ENCODE assay signal across 18 cellular contexts in genomic region chr7:23335621-23336020, GRCh38. TPM values are rescaled to one million over a fixed set of nuclear protein-coding genes. Genes with fewer than 3 reads are reported as not detected.
DNase-seq lines count a peak whose midpoint lies in the region; ATAC-seq, FAIRE-seq and TF ChIP-seq lines count a peak whose summit lies in the region.
"Had no signal": no experiment of that assay in that cellular context is flagged by ENCODE, and none has a peak within 500 bp of the region (broad histone marks: within the 10 kb centered on the region; RNA-seq: fewer than 3 reads in every experiment).

No MANE protein-coding gene starts in this region.

- POLR2A ChIA-PET in PC-3 (lab: Charles Lee; ENCODE audit: unreplicated experiment): no interaction called here
- POLR2A ChIA-PET in endothelial cell of umbilical vein (lab: Charles Lee): interaction anchor here (1.2 kb wide), 1 partner anchor 12 kb away, joined by 5 read pairs; no protein-coding TSS in a partner anchor

- DNase-seq in NCI-H1105 treated with DMSO at 0.1 percent for 48 hours (lab: John Stamatoyannopoulos, UW) (peak; percentile 29), NCI-H1105 (lab: John Stamatoyannopoulos, UW) (no peak), PC-3 (no peak), endothelial cell of umbilical vein (ENCODE audit: low read depth, low spot score) (peak; percentile 83), smooth muscle cell (lab: John Stamatoyannopoulos, UW; ENCODE audit: unreplicated experiment) (no peak), erythroblast (lab: John Stamatoyannopoulos, UW) (no peak)
- DNase-seq: activated CD4-positive, alpha-beta T cell treated with anti-CD3 and anti-CD28 coated beads, Interleukin-2, amount 50 U/mL, for 48 hours; activated T-cell treated with anti-CD3 and anti-CD28 coated beads, Interleukin-2, amount 50 U/mL, for 24 hours; CD4-positive, CD25-positive, alpha-beta regulatory T cell; cerebellar nuclear complex; NCI-H1092; stimulated activated CD4-positive, alpha-beta T cell treated with anti-CD3 and anti-CD28 coated beads, Interleukin-2, amount 100 ng/mL, for 24 hours; testis had no signal

- peak overlapping the region; percentile 87 for H3K27ac ChIP-seq in PC-3 (ENCODE audit: low read length)
- peak overlapping the region; percentile 93 for H3K27ac ChIP-seq in endothelial cell of umbilical vein (ENCODE audit: insufficient read depth, low read depth, low read length)
- H3K27ac ChIP-seq in smooth muscle cell (ENCODE audit: low read depth): peak overlapping the region; percentile 71
- H3K27ac ChIP-seq: gastroesophageal sphincter had no signal

- no peaks in the 10 kb centered on the region for H3K9me2 ChIP-seq in PC-3 (replicated peaks; ENCODE audit: low read length)

- H3K27me3 ChIP-seq in PC-3 (ENCODE audit: low read length): no peaks in the 10 kb centered on the region
- no peaks in the 10 kb centered on the region for H3K27me3 ChIP-seq in endothelial cell of umbilical vein (ENCODE audit: control insufficient read depth in 2 of 2, insufficient read depth in 2 of 2, low read length in 2 of 2)
- H3K27me3 ChIP-seq in smooth muscle cell (ENCODE audit: low read depth): no peaks in the 10 kb centered on the region
- H3K27me3 ChIP-seq: gastroesophageal sphincter, testis had no signal

- BruUV-seq in PC-3 (replicated peaks; lab: Mats Ljungman, UMichigan) (no TSS peak), endothelial cell of umbilical vein (replicated peaks; lab: Mats Ljungman, UMichigan) (no TSS peak)

- H3K9me3 ChIP-seq in PC-3 (ENCODE audit: low read length) (no peaks in the 10 kb centered on the region), endothelial cell of umbilical vein (replicated peaks; ENCODE audit: control insufficient read depth, insufficient read depth, low read length) (no peaks in the 10 kb centered on the region), smooth muscle cell (replicated peaks; ENCODE audit: low read depth) (no peaks in the 10 kb centered on the region)
- H3K9me3 ChIP-seq: gastroesophageal sphincter, HAP-1, testis had no signal

- TF ChIP-seq CTCF in PC-3 (conservative IDR thresholded peaks at IDR 0.05; ENCODE audit: low read depth, low read length): no peak
- TF ChIP-seq CTCF in endothelial cell of umbilical vein (IDR thresholded peaks at IDR 0.05; ENCODE audit: extremely low read depth in 1 of 2, insufficient read depth in 1 of 2, low read depth in 1 of 2, low read length in 2 of 2): no peak
- TF ChIP-seq CTCF in smooth muscle cell (IDR thresholded peaks at IDR 0.05; ENCODE audit: borderline replicate concordance, insufficient read depth, poor library complexity, severe bottlenecking): no peak

- 96% methylated on average over 6 of the region's 6 CpGs for WGBS in smooth muscle cell (ENCODE audit: low lambda C conversion rate)

- CTCF ChIA-PET in PC-3 (lab: Charles Lee) (no interaction called here), endothelial cell of umbilical vein (lab: Charles Lee) (interaction anchor here (0.9 to 3.0 kb wide), 7 partner anchors 8 to 127 kb away, joined by 3 to 11 read pairs (median 6); no protein-coding TSS in a partner anchor)

- H3K4me1 ChIP-seq in PC-3 (ENCODE audit: insufficient read depth, low read length) (peaks cover 48% of the 10 kb centered on the region), endothelial cell of umbilical vein (ENCODE audit: control insufficient read depth, extremely low read depth, insufficient read depth, low read length) (peaks cover 51% of the 10 kb centered on the region), smooth muscle cell (ENCODE audit: low read depth) (peaks cover 5% of the 10 kb centered on the region)

- H4K20me1 ChIP-seq in PC-3 (ENCODE audit: low read length) (no peaks in the 10 kb centered on the region), endothelial cell of umbilical vein (replicated peaks; ENCODE audit: control insufficient read depth, extremely low read depth, insufficient read depth, low read length) (no peaks in the 10 kb centered on the region), smooth muscle cell (ENCODE audit: low read depth) (no peaks in the 10 kb centered on the region)

- FAIRE-seq in endothelial cell of umbilical vein (lab: Jason Lieb, UNC): peak; percentile 83
- FAIRE-seq: endometrium had no signal

- no peak overlapping the region for H3K4me3 ChIP-seq in PC-3 (ENCODE audit: low read length)
- H3K4me3 ChIP-seq in endothelial cell of umbilical vein (replicated peaks in 1 of 3; ENCODE audit: insufficient read depth in 1 of 3, low read depth in 1 of 3, low read length in 3 of 3): no peak overlapping the region
- no peak overlapping the region for H3K4me3 ChIP-seq in smooth muscle cell
- H3K4me3 ChIP-seq: gastroesophageal sphincter, HAP-1, testis had no signal

- H3F3A ChIP-seq in PC-3 (ENCODE audit: low read length, unreplicated experiment): peaks cover 16% of the 10 kb centered on the region
- H3F3A ChIP-seq in smooth muscle cell (ENCODE audit: low read depth): peaks cover 6% of the 10 kb centered on the region

- H3K9me1 ChIP-seq in endothelial cell of umbilical vein (replicated peaks; ENCODE audit: control insufficient read depth, extremely low read depth, insufficient read depth, low read length): no peaks in the 10 kb centered on the region

- intact Hi-C loops in PC-3 (cut with micrococcal nuclease) (loop anchor here (10.0 kb wide), 1 partner anchor 1489 kb away; no protein-coding TSS in a partner anchor), endothelial cell of umbilical vein (cut with micrococcal nuclease) (loop anchor here (2.0 kb wide), 2 partner anchors 37 to 135 kb away; partner anchors contain the start of genes IGF2BP3 and MALSU1)

- dilution Hi-C loops in endothelial cell of umbilical vein (cut with MboI; ENCODE audit: extremely low pct_ligation_motif_present, low sequenced_read_pairs): no loop called here

- TF ChIP-seq POLR2A in endothelial cell of umbilical vein (IDR thresholded peaks at IDR 0.05; ENCODE audit: low read depth, low read length) (no peak), erythroblast (IDR thresholded peaks at IDR 0.05; ENCODE audit: low read length) (no peak)

- ATAC-seq in PC-3 (no peak), HG02870 (IDR thresholded peaks at IDR 0.05; ENCODE audit: unreplicated experiment) (no peak), HG03442 (IDR thresholded peaks at IDR 0.05; ENCODE audit: unreplicated experiment) (no peak)
- ATAC-seq: gastroesophageal sphincter had no signal

- H3K36me3 ChIP-seq in PC-3 (ENCODE audit: low read depth, low read length) (peaks cover 19% of the 10 kb centered on the region), endothelial cell of umbilical vein (ENCODE audit: control insufficient read depth in 2 of 2, extremely low read depth in 1 of 2, insufficient read depth in 2 of 2, low read length in 2 of 2) (peaks cover 7 to 26% of the 10 kb centered on the region in 2 experiments), smooth muscle cell (ENCODE audit: low read depth) (no peaks in the 10 kb centered on the region)
- H3K36me3 ChIP-seq: gastroesophageal sphincter had no signal

- H3K9ac ChIP-seq in PC-3 (ENCODE audit: low read length) (peak overlapping the region; percentile 58), endothelial cell of umbilical vein (replicated peaks; ENCODE audit: extremely low read depth, insufficient read depth, low read length) (peak overlapping the region; percentile 44), smooth muscle cell (ENCODE audit: low read depth) (no peak overlapping the region)

- H2AFZ ChIP-seq in PC-3 (ENCODE audit: low read length) (no peak overlapping the region), endothelial cell of umbilical vein (ENCODE audit: low read depth, low read length) (no peak overlapping the region), smooth muscle cell (ENCODE audit: low read depth) (no peak overlapping the region)

- H3K79me2 ChIP-seq in PC-3 (ENCODE audit: low read length) (no peaks in the 10 kb centered on the region), endothelial cell of umbilical vein (ENCODE audit: control insufficient read depth, insufficient read depth, low read length) (peaks cover 56% of the 10 kb centered on the region), smooth muscle cell (ENCODE audit: low read depth) (peaks cover 3% of the 10 kb centered on the region)

- H3K4me2 ChIP-seq in PC-3 (ENCODE audit: low read length) (peak overlapping the region; percentile 57), endothelial cell of umbilical vein (ENCODE audit: insufficient read depth, low read length) (peak overlapping the region; percentile 46), smooth muscle cell (no peak overlapping the region)

TF ChIP-seq in endothelial cell of umbilical vein, 7 proteins besides CTCF, POLR2A, EP300 and RAD21:
- TF ChIP-seq JUN (IDR thresholded peaks at IDR 0.05; ENCODE audit: borderline replicate concordance, insufficient read depth, insufficient read length, low read depth) (no peak), MAX (IDR thresholded peaks at IDR 0.05; ENCODE audit: insufficient read depth, insufficient read length) (no peak), EZH2 (IDR thresholded peaks at IDR 0.05; ENCODE audit: borderline replicate concordance, low read depth, low read length, severe bottlenecking) (no peak), MYC (IDR thresholded peaks at IDR 0.05; ENCODE audit: low read depth, low read length) (no peak), FOS (IDR thresholded peaks at IDR 0.05; ENCODE audit: borderline replicate concordance, insufficient read depth, low read length) (no peak), POLR2AphosphoS5 (IDR thresholded peaks at IDR 0.05; ENCODE audit: insufficient read depth, low read depth, low read length) (no peak), GATA2 (IDR thresholded peaks at IDR 0.05; ENCODE audit: insufficient read depth, insufficient read length, low read depth, low read length) (no peak)

RNA-seq across cellular contexts. Expression of gene MALSU1, which starts 36.5 kb away (rescaled TPM):
- total RNA-seq in PC-3 (2014; rRNA removed) (284 and 306 TPM in 2 replicates), endothelial cell of umbilical vein (58.4 and 62.6 TPM in 2 replicates), smooth muscle cell (77.7 and 89.8 TPM in 2 replicates)
- polyA plus RNA-seq in endothelial cell of umbilical vein (53.4 and 68.0 TPM in 2 replicates), smooth muscle cell (107 and 110 TPM in 2 replicates)
- polyA plus RNA-seq in endothelial cell of umbilical vein (2011; cell fraction: cytosol; rRNA removed): 47.7 and 57.8 TPM in 2 replicates
- 20.9 and 26.8 TPM in 2 replicates for polyA plus RNA-seq in endothelial cell of umbilical vein (2011; cell fraction: nucleus; rRNA removed)
- polyA plus RNA-seq in endothelial cell of umbilical vein (2012): 42.5 and 45.7 TPM in 2 replicates
- polyA minus RNA-seq in endothelial cell of umbilical vein: 22.1 and 25.1 TPM in 2 replicates
- polyA minus RNA-seq in endothelial cell of umbilical vein (2011; cell fraction: cytosol; rRNA and poly(A)+ RNA removed): 47.5 TPM
- polyA minus RNA-seq in endothelial cell of umbilical vein (2011; cell fraction: nucleus; rRNA and poly(A)+ RNA removed): 6.4 and 7.0 TPM in 2 replicates

Comparison
In these comparisons a context has a peak if more than half of its experiments do, and no peak if none do; other contexts are left out.
1. DNase-seq: peak in NCI-H1105 treated with DMSO at 0.1 percent for 48 hours (single experiment) and endothelial cell of umbilical vein (single experiment); none in NCI-H1105 (single experiment), PC-3 (single experiment), smooth muscle cell (single experiment) and erythroblast (0 of 2).
2. Peak in every context shown above with its lines, with median percentiles within 50 percentile points of each other: H3K27ac ChIP-seq.